ENCODE assay signal across 8 cellular contexts in the genomic region with DNA sequence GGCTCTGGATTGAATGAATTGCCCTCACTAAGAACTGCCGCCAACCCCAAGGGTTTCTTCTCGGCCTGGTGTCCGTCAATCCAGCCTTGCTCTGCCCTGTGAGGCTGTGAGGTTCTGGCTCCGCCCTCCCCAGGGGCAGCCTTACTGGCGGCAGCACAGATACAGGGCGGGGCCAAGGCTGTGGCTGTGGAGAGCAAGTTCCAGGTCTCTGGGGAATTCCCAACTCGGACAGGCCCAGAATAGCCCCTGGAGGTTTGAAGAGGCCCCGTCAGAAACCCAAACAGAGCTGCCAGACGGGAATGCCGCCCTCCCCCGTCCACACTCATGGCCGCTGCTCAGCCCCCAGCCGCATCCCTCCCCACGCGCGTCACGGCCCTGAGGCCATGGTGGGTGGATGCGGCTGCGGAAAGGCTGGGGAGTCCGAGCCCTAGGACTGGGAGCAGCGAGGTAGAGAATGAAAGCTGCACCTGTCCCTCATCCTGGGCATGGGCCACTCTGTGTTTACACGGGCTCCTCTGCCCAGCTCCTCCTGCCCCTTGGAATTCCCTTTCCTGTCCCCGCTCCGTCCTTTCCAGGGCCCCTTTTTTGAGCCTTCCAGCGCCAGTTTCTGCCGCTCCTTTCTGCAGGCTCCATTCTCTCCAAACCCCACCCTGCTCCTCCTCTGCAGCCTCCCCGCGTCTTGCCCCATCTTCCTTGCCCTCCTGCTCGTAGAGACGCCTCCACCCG. TPM values are rescaled to one million over a fixed set of nuclear protein-coding genes. Genes with fewer than 3 reads are reported as not detected.
DNase-seq lines count a peak whose midpoint lies in the region; ATAC-seq and FAIRE-seq lines count a peak whose summit lies in the region.

No MANE protein-coding gene starts in this region.

- peaks cover 16 to 17% of the 10 kb centered on the region in 2 donors for H3K36me3 ChIP-seq in duodenal mucosa (ENCODE audit: control insufficient read depth in 1 of 2, insufficient read depth in 2 of 2, low read length in 2 of 2)

- peak; percentile 100 for FAIRE-seq in G401.6 (lab: Jason Lieb, UNC)

- peak; percentile 34 for ATAC-seq in HG02981 (IDR thresholded peaks at IDR 0.05; ENCODE audit: unreplicated experiment)
- ATAC-seq in left lobe of liver: peak; percentile 73
- ATAC-seq in HG02970 (IDR thresholded peaks at IDR 0.05; ENCODE audit: low FRiP score, unreplicated experiment): no peak

- H3K9ac ChIP-seq in duodenal mucosa (ENCODE audit: low read depth in 1 of 2, low read length in 2 of 2): peak overlapping the region; percentile 46 to 82

- H3K4me1 ChIP-seq in duodenal mucosa (ENCODE audit: control insufficient read depth in 1 of 2, insufficient read depth in 2 of 2, low read length in 2 of 2): peaks cover 41 to 59% of the 10 kb centered on the region in 2 donors

- DNase-seq in NCI-H446 (lab: John Stamatoyannopoulos, UW): peak; percentile 74 to 92
- peak; percentile 44 for DNase-seq in activated CD4-positive, alpha-beta T cell treated with anti-CD3 and anti-CD28 coated beads for 1 hour
- DNase-seq in left lobe of liver (ENCODE audit: low spot score): peak; percentile 94
- DNase-seq in stimulated activated CD4-positive, alpha-beta T cell treated with anti-CD3 and anti-CD28 coated beads, Interleukin-1b, Interleukin-23, amount 100 ng/mL, for 48 hours: peak; percentile 74

- peaks cover 8 to 14% of the 10 kb centered on the region in 2 donors for H3K27me3 ChIP-seq in duodenal mucosa (ENCODE audit: control insufficient read depth in 1 of 2, insufficient read depth in 2 of 2, low read length in 2 of 2)

- H3K4me3 ChIP-seq in duodenal mucosa (ENCODE audit: low read depth in 1 of 2, low read length in 2 of 2): peak overlapping the region; percentile 64 to 75

- peak overlapping the region; percentile 56 for H3K27ac ChIP-seq in duodenal mucosa (ENCODE audit: low read depth, low read length)

- H3K9me3 ChIP-seq in duodenal mucosa (ENCODE audit: control insufficient read depth in 1 of 2, low read length in 2 of 2): no peaks in the 10 kb centered on the region

RNA-seq across cellular contexts. Expression of a gene that starts 0.7 kb away (rescaled TPM):
- total RNA-seq in left lobe of liver: 0.33 TPM

RNA-seq across cellular contexts. Expression of a gene that starts 4.6 kb away (rescaled TPM):
- 11.9 TPM for total RNA-seq in left lobe of liver

RNA-seq across cellular contexts. Expression of a gene that starts 5.0 kb away (rescaled TPM):
- 101 TPM for total RNA-seq in left lobe of liver

RNA-seq across cellular contexts. Expression of a gene that starts 8.9 kb away (rescaled TPM):
- 44.4 TPM for total RNA-seq in left lobe of liver

RNA-seq across cellular contexts. Expression of a gene that starts 20.8 kb away (rescaled TPM):
- 27.2 TPM for total RNA-seq in left lobe of liver

Comparison
In these comparisons a context has a peak if more than half of its experiments do, and no peak if none do; other contexts are left out.
1. DNase-seq: peak in every context shown above with its lines; median percentile 94 in left lobe of liver; 83 in NCI-H446; 74 in stimulated activated CD4-positive, alpha-beta T cell treated with anti-CD3 and anti-CD28 coated beads, Interleukin-1b, Interleukin-23, amount 100 ng/mL, for 48 hours; 44 in activated CD4-positive, alpha-beta T cell treated with anti-CD3 and anti-CD28 coated beads for 1 hour.